Comparison of ENCODE assay signal across 6 cellular contexts in genomic region chr7:134019251-134019650, GRCh38.
"Had no signal": no experiment of that assay in that cellular context is flagged by ENCODE, and none has a peak within 500 bp of the region (broad histone marks: within the 10 kb centered on the region; RNA-seq: fewer than 3 reads in every experiment).

No MANE protein-coding gene starts in this region.

- H3K4me2 ChIP-seq: KMS-11 had no signal

- H3K9ac ChIP-seq: KMS-11 had no signal

- FAIRE-seq: HTR-8/SVneo had no signal

- H3K27ac ChIP-seq: HL-60, KMS-11 had no signal

- DNase-seq: IMR-90, KBM-7, KG1 had no signal
